ENCODE assay signal across 21 cellular contexts in the genomic region with DNA sequence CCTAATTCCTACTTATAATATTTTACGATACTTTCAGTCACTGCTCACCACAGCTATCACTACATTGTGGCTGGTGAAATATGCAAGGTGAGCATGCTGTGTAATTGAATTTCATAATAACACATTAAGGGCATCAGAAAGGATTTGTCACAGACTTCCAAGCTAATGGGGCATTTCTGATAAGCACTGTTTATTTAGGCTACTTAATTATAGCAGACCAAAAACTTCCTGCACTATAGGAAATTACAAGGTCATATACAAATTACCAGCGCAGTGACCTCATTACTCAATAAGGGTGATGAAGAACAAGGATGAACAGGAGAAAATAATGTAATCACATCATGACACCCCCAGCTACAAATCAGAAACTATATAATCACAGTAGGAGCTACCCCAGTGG.
"Had no signal": no experiment of that assay in that cellular context is flagged by ENCODE, and none has a peak within 500 bp of the region (broad histone marks: within the 10 kb centered on the region; RNA-seq: fewer than 3 reads in every experiment).

No MANE protein-coding gene starts in this region.

- H3K27ac ChIP-seq: PC-9, Peyer's patch, SJCRH30 had no signal

- H3K4me1 ChIP-seq: Peyer's patch, SJCRH30 had no signal

- H3K27me3 ChIP-seq: MG63, Peyer's patch, SJCRH30 had no signal

- H3K36me3 ChIP-seq: MG63, Peyer's patch, SJCRH30 had no signal

- ATAC-seq: Right ventricle myocardium inferior, T-cell had no signal

- DNase-seq: IMR-90; Karpas-422; KG1; MG63; NCI-H1092 treated with DMSO at 0.1 percent for 48 hours; NCI-H1436; NCI-H1694 treated with DMSO at 0.1 percent for 48 hours; NCI-H1930; NCI-H2107; NCI-H2227 treated with DMSO at 0.1 percent for 48 hours; NCI-H524; NCI-H526 treated with DMSO at 0.1 percent for 48 hours; NK-92 treated with Interleukin-12 subunit alpha and Interleukin-12 subunit beta, amount 100 ng/mL, for 24 hours; OCI-M1; PC-9; Peyer's patch; SHP77 treated with DMSO at 0.1 percent for 48 hours; SJCRH30; SW 1271; T-cell had no signal

- H3K9me3 ChIP-seq: MG63, Peyer's patch, SJCRH30 had no signal

- H3K4me2 ChIP-seq: PC-9 had no signal

- H2AFZ ChIP-seq: PC-9 had no signal

- H3K4me3 ChIP-seq: MG63, PC-9, Peyer's patch, SJCRH30 had no signal
